ENCODE assay signal across 8 cellular contexts in genomic region chr14:76456200-76456599, GRCh38.
DNase-seq lines count a peak whose midpoint lies in the region; ATAC-seq and TF ChIP-seq lines count a peak whose summit lies in the region.

No MANE protein-coding gene starts in this region.

- CTCF ChIA-PET in CD4-positive, alpha-beta T cell (lab: Charles Lee) = no interaction called here

- no peak overlapping the region for H3K27ac Mint-ChIP-seq in CD4-positive, alpha-beta T cell
- no peak overlapping the region for H3K27ac Mint-ChIP-seq in activated T-helper 2 cell treated with anti-CD3 and anti-CD28 coated beads, Interferon-gamma antibody, Interleukin-2, Interleukin-4, amounts not matched to agents 10 μg/mL and 5 μg/mL and 100 μg/mL, durations not matched to agents 14 hours and 24 hours and 36 hours

- no peak overlapping the region for H3K4ac ChIP-seq in mesendoderm (ENCODE audit: low read depth, low read length)

- no peak overlapping the region for H4K5ac ChIP-seq in mesendoderm (ENCODE audit: low read length)

- WGBS in mesendoderm (ENCODE audit: extremely low coverage, insufficient coverage, low lambda C conversion rate) = no CpG with 5 or more reads among the region's 2 CpGs

- H3K79me2 ChIP-seq in mesendoderm (ENCODE audit: control insufficient read depth, insufficient read depth, low read length) = no peaks in the 10 kb centered on the region

- H3K36me3 Mint-ChIP-seq in CD4-positive, alpha-beta T cell (ENCODE audit: low read depth) = no peaks in the 10 kb centered on the region
- H3K36me3 Mint-ChIP-seq in activated T-helper 2 cell treated with anti-CD3 and anti-CD28 coated beads, Interferon-gamma antibody, Interleukin-2, Interleukin-4, amounts not matched to agents 10 μg/mL and 5 μg/mL and 100 μg/mL, durations not matched to agents 14 hours and 24 hours and 36 hours (ENCODE audit: low read depth) = no peaks in the 10 kb centered on the region

- no peak overlapping the region for H3K4me3 ChIP-seq in brain microvascular endothelial cell (ENCODE audit: low read depth, low read length)
- H3K4me3 ChIP-seq in mesendoderm (ENCODE audit: low read length) = no peak overlapping the region

- no peak overlapping the region for H3K9ac ChIP-seq in mesendoderm (ENCODE audit: low read length)

- H3K9me3 ChIP-seq in CD4-positive, alpha-beta T cell (ENCODE audit: control insufficient read depth, low read length) = no peaks in the 10 kb centered on the region

- H2AK5ac ChIP-seq in mesendoderm (ENCODE audit: low read length) = no peak overlapping the region

- H3K4me2 ChIP-seq in mesendoderm (ENCODE audit: low read length) = no peak overlapping the region

- no peaks in the 10 kb centered on the region for H3K79me1 ChIP-seq in mesendoderm (ENCODE audit: low read length)

- peaks cover 21% of the 10 kb centered on the region for H3K27me3 Mint-ChIP-seq in CD4-positive, alpha-beta T cell
- H3K27me3 Mint-ChIP-seq in activated T-helper 2 cell treated with anti-CD3 and anti-CD28 coated beads, Interferon-gamma antibody, Interleukin-2, Interleukin-4, amounts not matched to agents 10 μg/mL and 5 μg/mL and 100 μg/mL, durations not matched to agents 14 hours and 24 hours and 36 hours (ENCODE audit: low read depth) = peaks cover 8% of the 10 kb centered on the region

- TF ChIP-seq CTCF in CD4-positive, alpha-beta T cell (IDR thresholded peaks at IDR 0.05) = peak; percentile 41
- TF ChIP-seq CTCF in GM13976 (IDR thresholded peaks at IDR 0.05; ENCODE audit: borderline replicate concordance, control extremely low read depth, extremely low read depth, insufficient read depth, missing control alignments) = peak; percentile 29
- peak; percentile 47 for TF ChIP-seq CTCF in brain microvascular endothelial cell (IDR thresholded peaks at IDR 0.05; ENCODE audit: low read depth, low read length, missing control alignments)

- no peak overlapping the region for H3K23ac ChIP-seq in mesendoderm (ENCODE audit: low read length)

- no peak overlapping the region for H2BK5ac ChIP-seq in mesendoderm (ENCODE audit: low read length)

- POLR2A ChIA-PET in CD4-positive, alpha-beta T cell (lab: Charles Lee) = no interaction called here

- no peaks in the 10 kb centered on the region for H3K27me3 ChIP-seq in CD4-positive, alpha-beta T cell (ENCODE audit: control insufficient read depth, insufficient read depth, low read length)
- H3K27me3 ChIP-seq in brain microvascular endothelial cell (replicated peaks) (no peaks in the 10 kb centered on the region), mesendoderm (ENCODE audit: insufficient read depth, low read length, poor library complexity) (no peaks in the 10 kb centered on the region)

- intact Hi-C loops in CD4-positive, alpha-beta T cell (cut with DNase I, micrococcal nuclease) = no loop called here
- intact Hi-C loops in activated T-helper 2 cell treated with anti-CD3 and anti-CD28 coated beads, Interferon-gamma antibody, Interleukin-2, Interleukin-4, amounts not matched to agents 10 μg/mL and 5 μg/mL and 100 μg/mL, durations not matched to agents 14 hours and 24 hours and 36 hours (cut with micrococcal nuclease) = loop anchor here (2.0 to 10.0 kb wide), 2 partner anchors 191 to 639 kb away; partner anchors contain the start of gene CIPC

- H3K4me1 ChIP-seq in mesendoderm (ENCODE audit: control insufficient read depth, low read depth, low read length) = no peaks in the 10 kb centered on the region

- ATAC-seq in CD4-positive, alpha-beta T cell (ENCODE audit: poor library complexity) = no peak
- ATAC-seq in HG03342 (IDR thresholded peaks at IDR 0.05; ENCODE audit: unreplicated experiment) (no peak), GM19455 (IDR thresholded peaks at IDR 0.05; ENCODE audit: unreplicated experiment) (no peak)

- H2BK15ac ChIP-seq in mesendoderm (replicated peaks; ENCODE audit: low read depth) = no peak overlapping the region

- no peak overlapping the region for H3K27ac ChIP-seq in CD4-positive, alpha-beta T cell (ENCODE audit: low read depth, low read length)
- no peak overlapping the region for H3K27ac ChIP-seq in brain microvascular endothelial cell
- H3K27ac ChIP-seq in mesendoderm (ENCODE audit: low read depth, low read length) = no peak overlapping the region

- no peaks in the 10 kb centered on the region for H3K9me3 Mint-ChIP-seq in CD4-positive, alpha-beta T cell
- H3K9me3 Mint-ChIP-seq in activated T-helper 2 cell treated with anti-CD3 and anti-CD28 coated beads, Interferon-gamma antibody, Interleukin-2, Interleukin-4, amounts not matched to agents 10 μg/mL and 5 μg/mL and 100 μg/mL, durations not matched to agents 14 hours and 24 hours and 36 hours = no peaks in the 10 kb centered on the region

- in situ Hi-C loops in GM13976 (cut with MboI; ENCODE audit: low sequenced_read_pairs, unreplicated experiment) (no loop called here), brain microvascular endothelial cell (cut with HindIII; ENCODE audit: low pct_ligation_motif_present, low sequenced_read_pairs) (no loop called here)

- H2BK120ac ChIP-seq in mesendoderm (ENCODE audit: low read depth, low read length) = no peak overlapping the region

- H3K4me1 Mint-ChIP-seq in CD4-positive, alpha-beta T cell (ENCODE audit: low read depth) = no peaks in the 10 kb centered on the region
- H3K4me1 Mint-ChIP-seq in activated T-helper 2 cell treated with anti-CD3 and anti-CD28 coated beads, Interferon-gamma antibody, Interleukin-2, Interleukin-4, amounts not matched to agents 10 μg/mL and 5 μg/mL and 100 μg/mL, durations not matched to agents 14 hours and 24 hours and 36 hours (ENCODE audit: low read depth) = no peaks in the 10 kb centered on the region

- no peak overlapping the region for H3K56ac ChIP-seq in mesendoderm (ENCODE audit: low read length)

- H3K36me3 ChIP-seq in brain microvascular endothelial cell (replicated peaks) (no peaks in the 10 kb centered on the region), mesendoderm (ENCODE audit: control insufficient read depth, insufficient read depth, low read length) (no peaks in the 10 kb centered on the region)

- no peak overlapping the region for H3K4me3 Mint-ChIP-seq in CD4-positive, alpha-beta T cell
- no peak overlapping the region for H3K4me3 Mint-ChIP-seq in activated T-helper 2 cell treated with anti-CD3 and anti-CD28 coated beads, Interferon-gamma antibody, Interleukin-2, Interleukin-4, amounts not matched to agents 10 μg/mL and 5 μg/mL and 100 μg/mL, durations not matched to agents 14 hours and 24 hours and 36 hours (ENCODE audit: low read depth)

- DNase-seq in CD4-positive, alpha-beta T cell = no peak
- DNase-seq in GM13976 (ENCODE audit: low spot score) = peak; percentile 71
- peak; percentile 5 for DNase-seq in NCI-H526 treated with DMSO at 0.1 percent for 48 hours (lab: John Stamatoyannopoulos, UW)
- peak; percentile 7 for DNase-seq in brain microvascular endothelial cell
- peak; percentile 75 for DNase-seq in mesendoderm
- no peak for DNase-seq in activated T-helper 2 cell treated with anti-CD3 and anti-CD28 coated beads, Interferon-gamma antibody, Interleukin-2, Interleukin-4, amounts not matched to agents 10 μg/mL and 5 μg/mL and 100 μg/mL, durations not matched to agents 14 hours and 24 hours and 36 hours (ENCODE audit: low spot score)

- no peak overlapping the region for H3K18ac ChIP-seq in mesendoderm (ENCODE audit: low read length)

- H4K8ac ChIP-seq in mesendoderm (ENCODE audit: low read depth, low read length) = no peak overlapping the region

Comparison
In these comparisons a context has a peak if more than half of its experiments do, and no peak if none do; other contexts are left out.
1. DNase-seq: peak in GM13976 (single experiment), NCI-H526 treated with DMSO at 0.1 percent for 48 hours (single experiment), brain microvascular endothelial cell (single experiment) and mesendoderm (single experiment); none in CD4-positive, alpha-beta T cell (0 of 10) and activated T-helper 2 cell treated with anti-CD3 and anti-CD28 coated beads, Interferon-gamma antibody, Interleukin-2, Interleukin-4, amounts not matched to agents 10 μg/mL and 5 μg/mL and 100 μg/mL, durations not matched to agents 14 hours and 24 hours and 36 hours (single experiment).
2. Peak in every context shown above with its lines, with median percentiles within 50 percentile points of each other: CTCF ChIP-seq.